ENCODE assay signal across 10 cellular contexts in the genomic region with DNA sequence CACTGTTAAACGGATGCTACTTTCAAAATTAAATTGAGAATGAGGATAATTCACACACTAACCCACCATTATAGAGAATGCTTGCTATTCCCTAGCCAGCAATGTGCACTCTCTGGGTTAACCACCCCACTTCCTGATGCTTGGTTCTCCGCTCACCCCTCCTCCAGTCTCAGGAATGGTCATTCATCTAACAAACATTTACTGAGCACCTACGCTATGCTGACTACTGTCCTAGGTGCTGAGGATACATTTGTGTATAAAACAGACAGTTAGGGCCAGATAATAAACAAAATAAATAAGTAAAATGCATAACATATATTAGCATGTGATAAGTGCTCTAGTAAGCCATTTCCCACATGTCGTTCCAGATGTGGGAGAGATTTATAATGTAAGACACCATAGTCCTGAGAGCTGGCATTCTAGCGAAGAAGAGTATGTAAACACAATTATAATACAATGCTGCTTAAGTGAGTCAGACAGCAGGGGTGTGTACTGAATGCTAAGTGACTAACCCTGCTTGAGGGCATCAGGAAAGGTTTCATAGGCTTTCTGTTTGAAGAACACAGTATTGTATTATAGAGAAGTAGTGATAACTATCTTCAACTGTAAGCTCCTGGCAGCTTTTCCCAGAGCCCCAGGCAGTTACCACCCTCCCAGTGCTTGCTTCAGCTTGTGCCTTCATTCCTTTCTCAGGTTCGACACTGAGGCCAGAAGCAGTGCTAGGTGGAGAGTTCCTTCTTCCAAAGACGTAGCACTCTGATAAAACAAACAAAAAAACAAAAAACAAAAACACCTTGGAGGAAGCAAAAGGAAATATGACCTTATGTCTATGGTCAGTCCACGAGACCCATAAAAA.
DNase-seq lines count a peak whose midpoint lies in the region; ATAC-seq and TF ChIP-seq lines count a peak whose summit lies in the region.
"Had no signal": no experiment of that assay in that cellular context is flagged by ENCODE, and none has a peak within 500 bp of the region (broad histone marks: within the 10 kb centered on the region; RNA-seq: fewer than 3 reads in every experiment).

No MANE protein-coding gene starts in this region.

- H3K4me2 ChIP-seq in PC-9, result peak overlapping the region; percentile 70
- H3K4me2 ChIP-seq: BLaER1 had no signal

- H3K4me1 ChIP-seq in PC-9 (replicated peaks; ENCODE audit: insufficient read depth), result peaks cover 44% of the 10 kb centered on the region
- H3K4me1 ChIP-seq: BLaER1 had no signal

- no peaks in the 10 kb centered on the region for H3K9me3 ChIP-seq in PC-9 (ENCODE audit: insufficient read depth, low read depth)
- H3K9me3 ChIP-seq: BLaER1 had no signal

- H3K27me3 ChIP-seq in PC-9 (ENCODE audit: insufficient read depth, low read depth), result no peaks in the 10 kb centered on the region
- H3K27me3 ChIP-seq: BLaER1 had no signal

- no peak for TF ChIP-seq CTCF in PC-9 (conservative IDR thresholded peaks at IDR 0.05)

- peak overlapping the region; percentile 91 for H3K27ac ChIP-seq in PC-9
- H3K27ac ChIP-seq: BLaER1 had no signal

- ATAC-seq in GM18907 (IDR thresholded peaks at IDR 0.05; ENCODE audit: unreplicated experiment), result no peak

- H3K9me2 ChIP-seq in PC-9 (ENCODE audit: insufficient read depth), result no peaks in the 10 kb centered on the region

- POLR2A ChIA-PET in PC-9 (lab: Charles Lee; ENCODE audit: unreplicated experiment), result interaction anchor here (0.6 to 0.7 kb wide), 3 partner anchors 14 to 326 kb away, joined by 3 to 10 read pairs (median 3); no protein-coding TSS in a partner anchor

- no peaks in the 10 kb centered on the region for H4K20me1 ChIP-seq in PC-9 (ENCODE audit: insufficient read depth)
- H4K20me1 ChIP-seq: BLaER1 had no signal

- intact Hi-C loops in PC-9 (cut with micrococcal nuclease; ENCODE audit: unreplicated experiment), result loop anchor here (1.0 to 10.0 kb wide), 9 partner anchors 23 to 1079 kb away; partner anchors contain the start of genes CACHD1, LEPR and LEPROT

- H3K4me3 ChIP-seq in PC-9, result peak overlapping the region; percentile 15; the same call in 1 of the 2 replicates
- H3K4me3 ChIP-seq: BLaER1 had no signal

- no peaks in the 10 kb centered on the region for H3K79me2 ChIP-seq in PC-9 (ENCODE audit: low read depth)

- no peaks in the 10 kb centered on the region for H3K36me3 ChIP-seq in PC-9 (ENCODE audit: low read depth)
- H3K36me3 ChIP-seq: BLaER1 had no signal

- no TSS peak for BruUV-seq in PC-9 (replicated peaks; lab: Mats Ljungman, UMichigan)

- CTCF ChIA-PET in PC-9 (lab: Charles Lee), result interaction anchor here (0.5 to 0.6 kb wide), 2 partner anchors 368 to 1369 kb away, joined by 6 to 8 read pairs; no protein-coding TSS in a partner anchor

- DNase-seq in A172 (ENCODE audit: low spot score) (peak; percentile 92), HS-5 (ENCODE audit: low read depth) (peak; percentile 81), PC-9 (peak; percentile 91 to 99), fibroblast of gingiva (ENCODE audit: low read depth) (peak; percentile 76), cerebellum (ENCODE audit: low spot score) (no peak)
- DNase-seq in effector CD4-positive, alpha-beta T cell, result no peak
- no peak for DNase-seq in activated CD4-positive, alpha-beta T cell treated with anti-CD3 and anti-CD28 coated beads for 1 hour
- DNase-seq: activated naive CD4-positive, alpha-beta T cell treated with Interleukin-2 at 50 U/mL for 16 hours had no signal

- no peak overlapping the region; the same call in 1 of the 2 replicates for H2AFZ ChIP-seq in PC-9

- peaks cover 35% of the 10 kb centered on the region for H3F3A ChIP-seq in PC-9 (ENCODE audit: insufficient read depth, low read depth)

Comparison
In these comparisons a context has a peak if more than half of its experiments do, and no peak if none do; other contexts are left out.
1. DNase-seq: peak in A172 (single experiment), HS-5 (single experiment), PC-9 (2 of 2) and fibroblast of gingiva (single experiment); none in cerebellum (single experiment), effector CD4-positive, alpha-beta T cell (single experiment) and activated CD4-positive, alpha-beta T cell treated with anti-CD3 and anti-CD28 coated beads for 1 hour (single experiment).